ENCODE assay signal across 10 cellular contexts in the genomic region with DNA sequence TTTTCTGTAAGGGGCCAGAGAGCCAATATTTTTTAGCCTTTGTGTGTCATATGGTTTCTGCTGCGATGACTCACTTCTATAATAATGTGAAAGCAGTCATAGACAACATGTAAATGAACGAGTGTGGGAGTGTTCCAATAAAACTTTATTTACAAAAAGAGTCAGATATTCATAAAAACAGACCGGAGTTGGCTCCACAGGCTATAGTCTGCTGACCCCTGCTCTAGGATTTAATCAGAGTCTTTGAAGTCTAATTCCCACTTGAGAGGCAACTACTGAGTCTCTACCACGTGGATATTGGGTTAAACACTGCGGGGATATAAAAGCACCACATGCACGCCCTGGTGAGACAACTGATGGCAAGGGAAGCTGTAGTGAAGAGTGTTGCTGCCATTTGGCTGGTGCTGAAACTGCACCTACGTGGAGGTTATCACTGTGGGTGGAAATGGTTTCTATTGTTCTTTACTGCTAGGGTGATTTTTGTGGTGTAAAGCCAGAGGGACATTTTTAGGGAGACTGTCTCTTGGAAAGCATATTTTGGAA. TPM values are rescaled to one million over a fixed set of nuclear protein-coding genes. Genes with fewer than 3 reads are reported as not detected.
DNase-seq lines count a peak whose midpoint lies in the region; TF ChIP-seq lines count a peak whose summit lies in the region.
"Had no signal": no experiment of that assay in that cellular context is flagged by ENCODE, and none has a peak within 500 bp of the region (broad histone marks: within the 10 kb centered on the region; RNA-seq: fewer than 3 reads in every experiment).

No MANE protein-coding gene starts in this region.

- peak overlapping the region; percentile 47 for H3K9ac ChIP-seq in mesenchymal stem cell (ENCODE audit: low read length)

- WGBS in mesenchymal stem cell = 80% methylated on average over 5 of the region's 7 CpGs
- WGBS in suprapubic skin = 69% methylated on average over 7 of the region's 7 CpGs

- no peak overlapping the region for H3K14ac ChIP-seq in mesenchymal stem cell (ENCODE audit: low read length in 2 of 2)

- no peaks in the 10 kb centered on the region for H3K4me1 ChIP-seq in HEK293 (ENCODE audit: control insufficient read depth, insufficient read depth, low read length)
- peaks cover 7% of the 10 kb centered on the region for H3K4me1 ChIP-seq in mesenchymal stem cell (ENCODE audit: control insufficient read depth, insufficient read depth, low read depth, low read length)
- peaks cover 21% of the 10 kb centered on the region for H3K4me1 ChIP-seq in suprapubic skin

- no peak overlapping the region for H2AFZ ChIP-seq in mesenchymal stem cell (ENCODE audit: low read depth, low read length)

- H2BK120ac ChIP-seq in mesenchymal stem cell (ENCODE audit: low read depth, low read length) = no peak overlapping the region

- H3K79me1 ChIP-seq in mesenchymal stem cell (replicated peaks; ENCODE audit: low read length, poor library complexity, severe bottlenecking) = no peaks in the 10 kb centered on the region

- no peak overlapping the region for H3K4me2 ChIP-seq in mesenchymal stem cell (ENCODE audit: low read length, poor library complexity, severe bottlenecking)

- H4K91ac ChIP-seq in mesenchymal stem cell (ENCODE audit: low read length) = no peak overlapping the region

- H3K27ac Mint-ChIP-seq in activated CD4-positive, alpha-beta memory T cell treated with anti-CD3 and anti-CD28 coated beads, Interleukin-2, amount 10 ng/mL, durations not matched to agents 7 days and 5 days = peak overlapping the region; percentile 70

- no peak for TF ChIP-seq EP300 in suprapubic skin (IDR thresholded peaks at IDR 0.05)

- H3K4me3 Mint-ChIP-seq in activated CD4-positive, alpha-beta memory T cell treated with anti-CD3 and anti-CD28 coated beads, Interleukin-2, amount 10 ng/mL, durations not matched to agents 7 days and 5 days = peak overlapping the region; percentile 48
- H3K4me3 Mint-ChIP-seq: neural crest cell had no signal

- no peaks in the 10 kb centered on the region for H3K27me3 Mint-ChIP-seq in activated CD4-positive, alpha-beta memory T cell treated with anti-CD3 and anti-CD28 coated beads, Interleukin-2, amount 10 ng/mL, durations not matched to agents 7 days and 5 days

- H2AK5ac ChIP-seq in mesenchymal stem cell (ENCODE audit: low read length, severe bottlenecking) = no peak overlapping the region

- H2BK15ac ChIP-seq in mesenchymal stem cell (ENCODE audit: low read depth, poor library complexity, severe bottlenecking) = no peak overlapping the region

- no peak for TF ChIP-seq CTCF in GM12875 (IDR thresholded peaks at IDR 0.05; ENCODE audit: borderline replicate concordance, insufficient read depth, low read depth, low read length)
- TF ChIP-seq CTCF in HEK293 (tag by site-specific recombination; IDR thresholded peaks at IDR 0.05) = no peak
- no peak for TF ChIP-seq CTCF in suprapubic skin (IDR thresholded peaks at IDR 0.05)
- TF ChIP-seq CTCF in WERI-Rb-1 (IDR thresholded peaks at IDR 0.05; ENCODE audit: low read depth, low read length) = no peak

- H4K8ac ChIP-seq in mesenchymal stem cell (ENCODE audit: low read length) = no peak overlapping the region

- H3K27ac ChIP-seq in HEK293 (ENCODE audit: extremely low read depth, low read depth, low read length) (no peak overlapping the region), mesenchymal stem cell (ENCODE audit: low read length, poor library complexity, severe bottlenecking) (no peak overlapping the region), suprapubic skin (no peak overlapping the region), WERI-Rb-1 (no peak overlapping the region)

- peaks cover 0 to 6% of the 10 kb centered on the region in 2 experiments for H3K27me3 ChIP-seq in mesenchymal stem cell (ENCODE audit: control insufficient read depth in 1 of 2, insufficient read depth in 1 of 2, low read length in 2 of 2)
- H3K27me3 ChIP-seq in suprapubic skin = no peaks in the 10 kb centered on the region
- no peaks in the 10 kb centered on the region for H3K27me3 ChIP-seq in WERI-Rb-1 (ENCODE audit: insufficient read depth, low read depth, severe bottlenecking)

- CTCF ChIA-PET in HEK293 (lab: Yijun Ruan, JAX) = no interaction called here
- CTCF ChIA-PET in activated CD4-positive, alpha-beta memory T cell treated with anti-CD3 and anti-CD28 coated beads, Interleukin-2, amount 10 ng/mL, durations not matched to agents 7 days and 5 days (lab: Charles Lee) = interaction anchor here (0.7 to 3.0 kb wide), 10 partner anchors 9 to 148 kb away, joined by 3 to 26 read pairs (median 6); partner anchors contain the start of gene WNK1

- no peak overlapping the region for H2BK12ac ChIP-seq in mesenchymal stem cell (ENCODE audit: low read length in 2 of 2)

- H3K36me3 Mint-ChIP-seq in activated CD4-positive, alpha-beta memory T cell treated with anti-CD3 and anti-CD28 coated beads, Interleukin-2, amount 10 ng/mL, durations not matched to agents 7 days and 5 days (ENCODE audit: low read depth) = no peaks in the 10 kb centered on the region

- peak; percentile 49 for DNase-seq in activated CD4-positive, alpha-beta memory T cell treated with anti-CD3 and anti-CD28 coated beads, Interleukin-2, amount 10 ng/mL, durations not matched to agents 7 days and 5 days
- DNase-seq in mesenchymal stem cell (peak; percentile 41), UCSD-AML1 (lab: John Stamatoyannopoulos, UW; ENCODE audit: unreplicated experiment) (no peak), SKM-1 treated with dmso at 0.1 percent for 144 hours (lab: John Stamatoyannopoulos, UW; ENCODE audit: unreplicated experiment) (no peak), suprapubic skin (ENCODE audit: low spot score in 2 of 2) (no peak), WERI-Rb-1 (no peak)
- DNase-seq: NK-92 treated with Interleukin-12 subunit alpha and Interleukin-12 subunit beta, amount 100 ng/mL, for 24 hours had no signal

- no peak overlapping the region for H3K18ac ChIP-seq in mesenchymal stem cell (ENCODE audit: low read depth in 1 of 2, low read length in 2 of 2)

- H3K36me3 ChIP-seq in HEK293 (ENCODE audit: control insufficient read depth in 2 of 2, insufficient read depth in 1 of 2, low read length in 2 of 2) (no peaks in the 10 kb centered on the region), mesenchymal stem cell (ENCODE audit: control insufficient read depth in 1 of 2, insufficient read depth in 2 of 2, low read depth in 1 of 2, low read length in 2 of 2) (no peaks in the 10 kb centered on the region), suprapubic skin (no peaks in the 10 kb centered on the region), WERI-Rb-1 (no peaks in the 10 kb centered on the region)

- H2BK5ac ChIP-seq in mesenchymal stem cell (ENCODE audit: low read depth, low read length, poor library complexity, severe bottlenecking) = no peak overlapping the region

- no peak overlapping the region for H3K23ac ChIP-seq in mesenchymal stem cell (ENCODE audit: low read length in 2 of 2)

- POLR2A ChIA-PET in HEK293 (lab: Yijun Ruan, JAX) = no interaction called here
- POLR2A ChIA-PET in activated CD4-positive, alpha-beta memory T cell treated with anti-CD3 and anti-CD28 coated beads, Interleukin-2, amount 10 ng/mL, durations not matched to agents 7 days and 5 days (lab: Charles Lee) = interaction anchor here (0.7 to 4.8 kb wide), 16 partner anchors 8 to 86 kb away, joined by 3 to 56 read pairs (median 3); partner anchors contain the start of gene WNK1

- H3K4me1 Mint-ChIP-seq in activated CD4-positive, alpha-beta memory T cell treated with anti-CD3 and anti-CD28 coated beads, Interleukin-2, amount 10 ng/mL, durations not matched to agents 7 days and 5 days = peaks cover 68% of the 10 kb centered on the region

- H3K9me3 Mint-ChIP-seq in activated CD4-positive, alpha-beta memory T cell treated with anti-CD3 and anti-CD28 coated beads, Interleukin-2, amount 10 ng/mL, durations not matched to agents 7 days and 5 days = no peaks in the 10 kb centered on the region
- H3K9me3 Mint-ChIP-seq: neural crest cell had no signal

- TF ChIP-seq POLR2A in suprapubic skin (IDR thresholded peaks at IDR 0.05) = no peak

- H3K9me3 ChIP-seq in HEK293 (ENCODE audit: control insufficient read depth, insufficient read depth, low read depth, low read length) (no peaks in the 10 kb centered on the region), mesenchymal stem cell (ENCODE audit: control insufficient read depth, low read length) (no peaks in the 10 kb centered on the region), suprapubic skin (no peaks in the 10 kb centered on the region), WERI-Rb-1 (ENCODE audit: severe bottlenecking) (no peaks in the 10 kb centered on the region)

- H3K4me3 ChIP-seq in GM12875 (ENCODE audit: low read depth, low read length) (peak overlapping the region; percentile 6), HEK293 (ENCODE audit: low read depth, low read length) (no peak overlapping the region), mesenchymal stem cell (ENCODE audit: insufficient read depth in 1 of 2, low read depth in 1 of 2, low read length in 2 of 2) (no peak overlapping the region), suprapubic skin (no peak overlapping the region), WERI-Rb-1 (ENCODE audit: low read depth, low read length) (no peak overlapping the region)

- no peak overlapping the region for H3K4ac ChIP-seq in mesenchymal stem cell (ENCODE audit: low read depth in 1 of 2, low read length in 2 of 2)

TF ChIP-seq in HEK293, 187 proteins besides CTCF, POLR2A, EP300 and RAD21 (continues in another document):
- TF ChIP-seq, protein P1, sequence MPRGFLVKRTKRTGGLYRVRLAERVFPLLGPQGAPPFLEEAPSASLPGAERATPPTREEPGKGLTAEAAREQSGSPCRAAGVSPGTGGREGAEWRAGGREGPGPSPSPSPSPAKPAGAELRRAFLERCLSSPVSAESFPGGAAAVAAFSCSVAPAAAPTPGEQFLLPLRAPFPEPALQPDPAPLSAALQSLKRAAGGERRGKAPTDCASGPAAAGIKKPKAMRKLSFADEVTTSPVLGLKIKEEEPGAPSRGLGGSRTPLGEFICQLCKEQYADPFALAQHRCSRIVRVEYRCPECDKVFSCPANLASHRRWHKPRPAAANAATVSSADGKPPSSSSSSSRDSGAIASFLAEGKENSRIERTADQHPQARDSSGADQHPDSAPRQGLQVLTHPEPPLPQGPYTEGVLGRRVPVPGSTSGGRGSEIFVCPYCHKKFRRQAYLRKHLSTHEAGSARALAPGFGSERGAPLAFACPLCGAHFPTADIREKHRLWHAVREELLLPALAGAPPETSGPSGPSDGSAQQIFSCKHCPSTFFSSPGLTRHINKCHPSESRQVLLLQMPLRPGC (tag by site-specific recombination; IDR thresholded peaks at IDR 0.05) = peak; percentile 66; the same call in 1 of the 2 replicates
- TF ChIP-seq ZNF211 (tag by site-specific recombination; IDR thresholded peaks at IDR 0.05; ENCODE audit: low read depth) = no peak

RNA-seq across cellular contexts. Expression of gene NINJ2, which starts 3.6 kb away (rescaled TPM):
- total RNA-seq in activated CD4-positive, alpha-beta memory T cell treated with anti-CD3 and anti-CD28 coated beads, Interleukin-2, amount 10 ng/mL, durations not matched to agents 7 days and 5 days = 10 to 100 TPM; 13.1 to 13.5 TPM
- polyA plus RNA-seq in mesenchymal stem cell (2013, experiment 1 of 2) = 0.46 TPM
- 0.47 TPM for polyA plus RNA-seq in mesenchymal stem cell (2013, experiment 2 of 2)
- total RNA-seq in suprapubic skin = 10 to 100 TPM in 2 of 4 donors, 1 to 10 TPM in 2; 7.6 to 20.9 (median 12.6) TPM

Comparison
In these comparisons a context has a peak if more than half of its experiments do, and no peak if none do; other contexts are left out.
1. DNase-seq: peak in activated CD4-positive, alpha-beta memory T cell treated with anti-CD3 and anti-CD28 coated beads, Interleukin-2, amount 10 ng/mL, durations not matched to agents 7 days and 5 days (single experiment) and mesenchymal stem cell (single experiment); none in UCSD-AML1 (single experiment), SKM-1 treated with dmso at 0.1 percent for 144 hours (single experiment), suprapubic skin (0 of 2) and WERI-Rb-1 (single experiment).